ENCODE assay signal across 29 cellular contexts in genomic region chr22:41249442-41249841, GRCh38.
"Had no signal": no experiment of that assay in that cellular context is flagged by ENCODE, and none has a peak within 500 bp of the region (broad histone marks: within the 10 kb centered on the region; RNA-seq: fewer than 3 reads in every experiment).

No MANE protein-coding gene starts in this region.

- H3K27ac Mint-ChIP-seq: activated CD4-positive, alpha-beta memory T cell treated with anti-CD3 and anti-CD28 coated beads for 36 hours; activated CD4-positive, alpha-beta T cell treated with anti-CD3 and anti-CD28 coated beads for 36 hours; activated CD4-positive, alpha-beta T cell treated with anti-CD3 and anti-CD28 coated beads, Interleukin-2, amount 10 ng/mL, durations not matched to agents 24 days and 14 days; activated CD8-positive, alpha-beta memory T cell treated with anti-CD3 and anti-CD28 coated beads, Interleukin-2, amount 10 ng/mL, durations not matched to agents 7 days and 5 days; activated CD8-positive, alpha-beta T cell treated with anti-CD3 and anti-CD28 coated beads, Interleukin-2, amount 10 ng/mL, durations not matched to agents 7 days and 5 days; activated naive CD8-positive, alpha-beta T cell treated with anti-CD3 and anti-CD28 coated beads for 36 hours; activated T-helper 17 cell treated with anti-CD3 and anti-CD28 coated beads, Interleukin-2, amount 50 U/mL, for 72 hours had no signal

- H3K4me1 Mint-ChIP-seq: activated CD4-positive, alpha-beta T cell treated with anti-CD3 and anti-CD28 coated beads for 36 hours; activated CD4-positive, alpha-beta T cell treated with anti-CD3 and anti-CD28 coated beads, Interleukin-2, amount 10 ng/mL, durations not matched to agents 24 days and 14 days; activated CD8-positive, alpha-beta memory T cell treated with anti-CD3 and anti-CD28 coated beads, Interleukin-2, amount 10 ng/mL, durations not matched to agents 7 days and 5 days; activated naive CD8-positive, alpha-beta T cell treated with anti-CD3 and anti-CD28 coated beads for 36 hours; activated T-helper 17 cell treated with anti-CD3 and anti-CD28 coated beads, Interleukin-2, amount 50 U/mL, for 72 hours had no signal

- H3K9me3 Mint-ChIP-seq: activated CD4-positive, alpha-beta memory T cell treated with anti-CD3 and anti-CD28 coated beads for 36 hours; activated CD4-positive, alpha-beta T cell treated with anti-CD3 and anti-CD28 coated beads, Interleukin-2, amount 10 ng/mL, durations not matched to agents 24 days and 14 days; activated naive CD8-positive, alpha-beta T cell treated with anti-CD3 and anti-CD28 coated beads for 36 hours; activated T-cell treated with anti-CD3 and anti-CD28 coated beads, Interleukin-2, amount 50 U/mL, for 4 hours; activated T-helper 17 cell treated with anti-CD3 and anti-CD28 coated beads, Interleukin-2, amount 50 U/mL, for 72 hours; effector memory CD8-positive, alpha-beta T cell had no signal

- H3K4me3 ChIP-seq: body of pancreas, esophagus muscularis mucosa, gastrocnemius medialis, heart right ventricle had no signal

- H3K27me3 ChIP-seq: body of pancreas, esophagus muscularis mucosa, foreskin keratinocyte, gastrocnemius medialis, heart right ventricle had no signal

- H3K27me3 Mint-ChIP-seq: activated CD4-positive, alpha-beta memory T cell treated with anti-CD3 and anti-CD28 coated beads for 36 hours; activated CD4-positive, alpha-beta T cell treated with anti-CD3 and anti-CD28 coated beads for 36 hours; activated CD4-positive, alpha-beta T cell treated with anti-CD3 and anti-CD28 coated beads, Interleukin-2, amount 10 ng/mL, durations not matched to agents 24 days and 14 days; activated CD8-positive, alpha-beta memory T cell treated with anti-CD3 and anti-CD28 coated beads, Interleukin-2, amount 10 ng/mL, durations not matched to agents 7 days and 5 days; activated naive CD8-positive, alpha-beta T cell treated with anti-CD3 and anti-CD28 coated beads for 36 hours; activated T-helper 17 cell treated with anti-CD3 and anti-CD28 coated beads, Interleukin-2, amount 50 U/mL, for 72 hours; effector memory CD8-positive, alpha-beta T cell had no signal

- H3K4me1 ChIP-seq: body of pancreas, foreskin keratinocyte, gastrocnemius medialis had no signal

- DNase-seq: activated CD4-positive, alpha-beta memory T cell treated with anti-CD3 and anti-CD28 coated beads for 36 hours; activated CD4-positive, alpha-beta T cell treated with anti-CD3 and anti-CD28 coated beads for 36 hours; activated CD4-positive, alpha-beta T cell treated with anti-CD3 and anti-CD28 coated beads, Interleukin-2, amount 10 ng/mL, durations not matched to agents 24 days and 14 days; activated CD4-positive, CD25-positive, alpha-beta regulatory T cell; activated CD4-positive, CD25-positive, alpha-beta regulatory T cell treated with anti-CD3 and anti-CD28 coated beads, Interleukin-2, amount 50 U/mL, for 72 hours; activated CD8-positive, alpha-beta memory T cell treated with anti-CD3 and anti-CD28 coated beads, Interleukin-2, amount 10 ng/mL, durations not matched to agents 7 days and 5 days; activated CD8-positive, alpha-beta memory T cell treated with anti-CD3 and anti-CD28 coated beads, Interleukin-2, amount 50 U/mL, for 4 hours; activated CD8-positive, alpha-beta T cell treated with anti-CD3 and anti-CD28 coated beads, Interleukin-2, amount 10 ng/mL, durations not matched to agents 7 days and 5 days; activated effector memory CD4-positive, alpha-beta T cell treated with Interleukin-2 at 50 U/mL for 16 hours; activated gamma-delta T cell treated with Interleukin-2 at 50 U/mL for 16 hours; activated naive CD4-positive, alpha-beta T cell treated with anti-CD3 and anti-CD28 coated beads, Interleukin-2, amount 50 U/mL, for 16 hours; activated naive CD4-positive, alpha-beta T cell treated with Interleukin-2 at 50 U/mL for 16 hours; activated naive CD8-positive, alpha-beta T cell treated with anti-CD3 and anti-CD28 coated beads for 36 hours; activated T-cell treated with anti-CD3 and anti-CD28 coated beads, Interleukin-2, amount 50 U/mL, for 4 hours; anterior cingulate cortex; body of pancreas; caudate nucleus; cortex of kidney; dermis blood vessel endothelial cell; effector CD4-positive, alpha-beta T cell; effector memory CD8-positive, alpha-beta T cell; erythroblast; foreskin keratinocyte; gastrocnemius medialis; glutamatergic neuron; T-helper 2 cell had no signal

- H3K27ac ChIP-seq: body of pancreas, esophagus muscularis mucosa, foreskin keratinocyte, gastrocnemius medialis had no signal

- H3K9me3 ChIP-seq: body of pancreas, esophagus muscularis mucosa, gastrocnemius medialis, heart right ventricle had no signal

- H3K4me3 Mint-ChIP-seq: activated CD4-positive, alpha-beta memory T cell treated with anti-CD3 and anti-CD28 coated beads for 36 hours; activated CD4-positive, alpha-beta T cell treated with anti-CD3 and anti-CD28 coated beads for 36 hours; activated CD4-positive, alpha-beta T cell treated with anti-CD3 and anti-CD28 coated beads, Interleukin-2, amount 10 ng/mL, durations not matched to agents 24 days and 14 days; activated CD8-positive, alpha-beta memory T cell treated with anti-CD3 and anti-CD28 coated beads, Interleukin-2, amount 10 ng/mL, durations not matched to agents 7 days and 5 days; activated CD8-positive, alpha-beta T cell treated with anti-CD3 and anti-CD28 coated beads, Interleukin-2, amount 10 ng/mL, durations not matched to agents 7 days and 5 days; activated naive CD8-positive, alpha-beta T cell treated with anti-CD3 and anti-CD28 coated beads for 36 hours; activated T-cell treated with anti-CD3 and anti-CD28 coated beads, Interleukin-2, amount 50 U/mL, for 4 hours; activated T-helper 17 cell treated with anti-CD3 and anti-CD28 coated beads, Interleukin-2, amount 50 U/mL, for 72 hours; effector memory CD8-positive, alpha-beta T cell had no signal

- ATAC-seq: activated CD4-positive, alpha-beta T cell treated with anti-CD3 and anti-CD28 coated beads for 36 hours; activated CD8-positive, alpha-beta memory T cell treated with anti-CD3 and anti-CD28 coated beads, Interleukin-2, amount 10 ng/mL, durations not matched to agents 7 days and 5 days; activated CD8-positive, alpha-beta T cell treated with anti-CD3 and anti-CD28 coated beads, Interleukin-2, amount 10 ng/mL, durations not matched to agents 7 days and 5 days; activated T-cell treated with anti-CD3 and anti-CD28 coated beads, Interleukin-2, amount 50 U/mL, for 4 hours; activated T-helper 17 cell treated with anti-CD3 and anti-CD28 coated beads, Interleukin-2, amount 50 U/mL, for 72 hours; body of pancreas; effector memory CD8-positive, alpha-beta T cell; foreskin keratinocyte; gastrocnemius medialis had no signal
